In genomic region chr15:55250392-55250791, GRCh38 we compare ENCODE assay signal across 9 cellular contexts. TPM values are rescaled to one million over a fixed set of nuclear protein-coding genes. Genes with fewer than 3 reads are reported as not detected.
DNase-seq lines count a peak whose midpoint lies in the region; ATAC-seq and TF ChIP-seq lines count a peak whose summit lies in the region.
"Had no signal": no experiment of that assay in that cellular context is flagged by ENCODE, and none has a peak within 500 bp of the region (broad histone marks: within the 10 kb centered on the region; RNA-seq: fewer than 3 reads in every experiment).

No MANE protein-coding gene starts in this region.

- TF ChIP-seq CTCF in right atrium auricular region (IDR thresholded peaks at IDR 0.05): no peak

- H3K9me3 ChIP-seq in right atrium auricular region (no peaks in the 10 kb centered on the region), T-helper 17 cell (ENCODE audit: control insufficient read depth, low read length, poor library complexity, severe bottlenecking) (no peaks in the 10 kb centered on the region)

- peak; percentile 52 for ATAC-seq in Right ventricle myocardium inferior
- ATAC-seq in T-helper 17 cell: no peak
- ATAC-seq in left ventricle myocardium superior: peak; percentile 65
- ATAC-seq in GM18861 (IDR thresholded peaks at IDR 0.05; ENCODE audit: unreplicated experiment): no peak

- peaks cover 3% of the 10 kb centered on the region for H3K36me3 Mint-ChIP-seq in T-helper 17 cell (ENCODE audit: low read depth)

- H3K27me3 ChIP-seq in right atrium auricular region: no peaks in the 10 kb centered on the region

- peak overlapping the region; percentile 49 for H3K4me3 Mint-ChIP-seq in T-helper 17 cell

- DNase-seq in Right ventricle myocardium inferior (ENCODE audit: missing footprints) (no peak), right atrium auricular region (ENCODE audit: low spot score) (no peak), T-helper 17 cell (no peak), left ventricle myocardium superior (no peak), NCI-H226 (no peak)
- DNase-seq in stimulated activated CD4-positive, alpha-beta T cell treated with anti-CD3 and anti-CD28 coated beads, Interleukin-1b, Interleukin-23, amount 100 ng/mL, for 48 hours: no peak
- no peak for DNase-seq in activated CD8-positive, alpha-beta memory T cell treated with anti-CD3 and anti-CD28 coated beads for 24 hours
- DNase-seq: midbrain had no signal

- H3K4me1 ChIP-seq in right atrium auricular region: no peaks in the 10 kb centered on the region

- no peaks in the 10 kb centered on the region for H3K36me3 ChIP-seq in right atrium auricular region

- intact Hi-C loops in Right ventricle myocardium inferior (cut with DNase I) (no loop called here), left ventricle myocardium superior (cut with micrococcal nuclease) (no loop called here)

- no peak overlapping the region for H3K4me3 ChIP-seq in right atrium auricular region

- no peaks in the 10 kb centered on the region for H3K27me3 Mint-ChIP-seq in T-helper 17 cell

- peak overlapping the region; percentile 65 for H3K27ac Mint-ChIP-seq in T-helper 17 cell

- H3K27ac ChIP-seq in right atrium auricular region: no peak overlapping the region

- H3K4me1 Mint-ChIP-seq in T-helper 17 cell: peaks cover 36% of the 10 kb centered on the region

RNA-seq across cellular contexts. Expression of gene RAB27A, which starts 39.2 kb away (rescaled TPM):
- 6.1 TPM for total RNA-seq in Right ventricle myocardium inferior
- 1 to 10 TPM; 5.0 to 7.9 TPM for total RNA-seq in right atrium auricular region
- 10 to 100 TPM; 27.1 to 31.4 TPM for total RNA-seq in T-helper 17 cell
- 5.7 TPM for total RNA-seq in left ventricle myocardium superior

RNA-seq across cellular contexts. Expression of gene RSL24D1, which starts 53.7 kb away (rescaled TPM):
- total RNA-seq in Right ventricle myocardium inferior (41.0 TPM), right atrium auricular region (10 to 100 TPM; 42.6 to 48.2 TPM), T-helper 17 cell (100 to 1,000 TPM; 120 TPM), left ventricle myocardium superior (47.0 TPM)

Comparison
In these comparisons a context has a peak if more than half of its experiments do, and no peak if none do; other contexts are left out.
1. ATAC-seq: peak in Right ventricle myocardium inferior (single experiment) and left ventricle myocardium superior (single experiment); none in T-helper 17 cell (single experiment) and GM18861 (single experiment).